ENCODE assay signal across 22 cellular contexts in the genomic region with DNA sequence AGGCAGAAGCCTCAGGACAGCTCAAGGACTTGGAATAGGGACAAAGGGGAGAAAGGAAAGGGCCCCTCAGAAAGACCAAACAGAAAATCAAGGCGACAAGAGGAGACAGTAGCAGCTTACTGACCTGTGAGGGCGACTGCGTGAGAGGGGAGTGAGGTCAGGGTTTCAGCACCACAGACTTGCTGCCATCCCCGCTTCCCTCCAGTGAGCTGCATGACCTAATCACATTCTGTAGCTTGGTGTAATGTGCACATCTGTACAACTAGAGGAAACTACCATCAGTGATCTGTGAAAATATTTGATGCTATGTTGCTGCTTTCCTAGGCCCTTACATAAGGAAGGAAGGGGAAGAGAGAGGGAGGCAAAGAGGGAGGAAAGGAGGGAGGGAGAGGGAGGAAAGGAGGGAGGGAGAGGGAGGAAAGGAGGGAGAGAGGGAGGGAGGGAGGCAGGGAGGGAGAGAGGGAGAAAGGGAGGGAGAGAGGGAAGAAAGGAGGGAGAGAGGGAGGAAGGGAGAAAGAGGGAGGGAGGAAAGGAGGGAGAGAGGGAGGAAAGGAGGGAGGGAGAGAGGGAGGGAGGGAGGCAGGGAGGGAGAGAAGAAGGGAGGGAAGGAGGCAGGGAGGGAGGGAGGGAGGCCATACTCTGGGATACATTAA.
"Had no signal": no experiment of that assay in that cellular context is flagged by ENCODE, and none has a peak within 500 bp of the region (broad histone marks: within the 10 kb centered on the region; RNA-seq: fewer than 3 reads in every experiment).

No MANE protein-coding gene starts in this region.

- H3K4me1 ChIP-seq: foreskin keratinocyte, suprapubic skin, transverse colon had no signal

- H3K27me3 ChIP-seq: foreskin keratinocyte, neural progenitor cell, suprapubic skin, transverse colon had no signal

- H3K4me3 ChIP-seq: coronary artery, neural progenitor cell, smooth muscle cell, suprapubic skin, transverse colon had no signal

- H3K36me3 Mint-ChIP-seq: activated naive CD8-positive, alpha-beta T cell treated with anti-CD3 and anti-CD28 coated beads for 36 hours; brain; neural progenitor cell; T-cell; WTC11 had no signal

- H3K4me2 ChIP-seq: neural progenitor cell, smooth muscle cell had no signal

- DNase-seq: activated CD4-positive, alpha-beta T cell treated with anti-CD3 and anti-CD28 coated beads for 36 hours; activated CD4-positive, alpha-beta T cell treated with anti-CD3 and anti-CD28 coated beads, Interleukin-2, amount 50 U/mL, for 48 hours; activated naive CD4-positive, alpha-beta T cell; activated naive CD8-positive, alpha-beta T cell treated with anti-CD3 and anti-CD28 coated beads for 36 hours; activated T-cell treated with anti-CD3 and anti-CD28 coated beads for 4 hours; amygdala; central memory CD4-positive, alpha-beta T cell; foreskin keratinocyte; kidney; left ventricle myocardium superior; stimulated activated CD4-positive, alpha-beta T cell treated with anti-CD3 and anti-CD28 coated beads, Interleukin-4, amount 100 ng/mL, for 1 hour; stimulated activated naive CD8-positive, alpha-beta T cell treated with anti-CD3 and anti-CD28 coated beads, Interleukin-15, amount 100 ng/mL, for 72 hours; T-cell; transverse colon had no signal

- H3K36me3 ChIP-seq: neural progenitor cell, suprapubic skin, transverse colon had no signal

- H3K9me3 Mint-ChIP-seq: activated naive CD8-positive, alpha-beta T cell treated with anti-CD3 and anti-CD28 coated beads for 36 hours; activated T-helper 1 cell treated with anti-CD3 and anti-CD28 coated beads, Interleukin-12 subunit alpha, Interleukin-12 subunit beta, Interleukin-2, Interleukin-4 antibody, amounts not matched to agents 30 ng/mL and 10 ng/mL and 1 ng/mL, durations not matched to agents 14 hours and 24 hours and 36 hours; neural progenitor cell; stimulated activated naive CD8-positive, alpha-beta T cell treated with anti-CD3 and anti-CD28 coated beads, Interleukin-15, amount 100 ng/mL, for 72 hours; WTC11 had no signal

- H3K4me1 Mint-ChIP-seq: activated CD4-positive, alpha-beta T cell treated with anti-CD3 and anti-CD28 coated beads for 36 hours; activated naive CD8-positive, alpha-beta T cell treated with anti-CD3 and anti-CD28 coated beads for 36 hours; brain; stimulated activated naive CD8-positive, alpha-beta T cell treated with anti-CD3 and anti-CD28 coated beads, Interleukin-15, amount 100 ng/mL, for 72 hours; T-cell had no signal

- H3K4me3 Mint-ChIP-seq: activated CD4-positive, alpha-beta T cell treated with anti-CD3 and anti-CD28 coated beads for 36 hours; activated naive CD8-positive, alpha-beta T cell treated with anti-CD3 and anti-CD28 coated beads for 36 hours; activated T-helper 1 cell treated with anti-CD3 and anti-CD28 coated beads, Interleukin-12 subunit alpha, Interleukin-12 subunit beta, Interleukin-2, Interleukin-4 antibody, amounts not matched to agents 30 ng/mL and 10 ng/mL and 1 ng/mL, durations not matched to agents 14 hours and 24 hours and 36 hours; brain; neural progenitor cell; stimulated activated naive CD8-positive, alpha-beta T cell treated with anti-CD3 and anti-CD28 coated beads, Interleukin-15, amount 100 ng/mL, for 72 hours; T-cell; WTC11 had no signal

- H3K27ac Mint-ChIP-seq: activated CD4-positive, alpha-beta T cell treated with anti-CD3 and anti-CD28 coated beads for 36 hours; activated naive CD8-positive, alpha-beta T cell treated with anti-CD3 and anti-CD28 coated beads for 36 hours; activated T-helper 1 cell treated with anti-CD3 and anti-CD28 coated beads, Interleukin-12 subunit alpha, Interleukin-12 subunit beta, Interleukin-2, Interleukin-4 antibody, amounts not matched to agents 30 ng/mL and 10 ng/mL and 1 ng/mL, durations not matched to agents 14 hours and 24 hours and 36 hours; neural progenitor cell; T-cell; WTC11 had no signal

- ATAC-seq: activated CD4-positive, alpha-beta T cell treated with anti-CD3 and anti-CD28 coated beads for 36 hours; foreskin keratinocyte; left ventricle myocardium superior; sciatic nerve; stimulated activated naive CD8-positive, alpha-beta T cell treated with anti-CD3 and anti-CD28 coated beads, Interleukin-15, amount 100 ng/mL, for 72 hours; T-cell; WTC11 had no signal

- FAIRE-seq: kidney had no signal

- H3K27ac ChIP-seq: coronary artery, foreskin keratinocyte, neural progenitor cell, suprapubic skin, transverse colon had no signal

- H3K27me3 Mint-ChIP-seq: activated CD4-positive, alpha-beta T cell treated with anti-CD3 and anti-CD28 coated beads for 36 hours; activated naive CD8-positive, alpha-beta T cell treated with anti-CD3 and anti-CD28 coated beads for 36 hours; stimulated activated naive CD8-positive, alpha-beta T cell treated with anti-CD3 and anti-CD28 coated beads, Interleukin-15, amount 100 ng/mL, for 72 hours had no signal
